In genomic region chr6:1381397-1382330, GRCh38 we compare ENCODE assay signal across 8 cellular contexts. TPM values are rescaled to one million over a fixed set of nuclear protein-coding genes. Genes with fewer than 3 reads are reported as not detected.
DNase-seq lines count a peak whose midpoint lies in the region; TF ChIP-seq lines count a peak whose summit lies in the region.

No MANE protein-coding gene starts in this region.

- no peaks in the 10 kb centered on the region for H3K36me3 Mint-ChIP-seq in neural crest cell (ENCODE audit: low read depth)
- no peaks in the 10 kb centered on the region for H3K36me3 Mint-ChIP-seq in type B pancreatic cell

- H3K4me3 ChIP-seq in GM12865 (ENCODE audit: low read depth, low read length): no peak overlapping the region
- no peak overlapping the region for H3K4me3 ChIP-seq in fibroblast of mammary gland (ENCODE audit: control insufficient read depth, low read depth, low read length)

- H3K27ac Mint-ChIP-seq in neural crest cell (ENCODE audit: unreplicated experiment): no peak overlapping the region
- H3K27ac Mint-ChIP-seq in type B pancreatic cell: no peak overlapping the region

- H3K4me3 Mint-ChIP-seq in neural crest cell: peak overlapping the region; percentile 20
- peak overlapping the region; percentile 42 for H3K4me3 Mint-ChIP-seq in type B pancreatic cell

- peak; percentile 33 for DNase-seq in GM12865 (ENCODE audit: low read depth)
- peak; percentile 39 for DNase-seq in NCI-H226
- DNase-seq in activated T-cell treated with anti-CD3 and anti-CD28 coated beads for 4 hours: peak; percentile 45
- no peak for DNase-seq in fibroblast of mammary gland (ENCODE audit: low read depth)
- DNase-seq in neural crest cell (ENCODE audit: low read depth, low spot score): peak; percentile 82
- DNase-seq in type B pancreatic cell (ENCODE audit: extremely low spot score, unreplicated experiment): peak; percentile 88
- no peak for DNase-seq in NCI-H2107 (lab: John Stamatoyannopoulos, UW)
- DNase-seq in globus pallidus (ENCODE audit: low spot score): no peak

- H3K27me3 Mint-ChIP-seq in neural crest cell (ENCODE audit: low read depth) (peaks cover 94% of the 10 kb centered on the region), type B pancreatic cell (peaks cover 87% of the 10 kb centered on the region)

- TF ChIP-seq CTCF in GM12865 (IDR thresholded peaks at IDR 0.05; ENCODE audit: insufficient read depth, low read depth, low read length, missing control alignments) (peak; percentile 73), fibroblast of mammary gland (conservative IDR thresholded peaks at IDR 0.05; ENCODE audit: control insufficient read depth, insufficient read depth, low read depth, low read length) (peak; percentile 43), neural crest cell (conservative IDR thresholded peaks at IDR 0.05) (peak; percentile 91), type B pancreatic cell (conservative IDR thresholded peaks at IDR 0.05) (peak; percentile 96)

- H3K4me1 Mint-ChIP-seq in neural crest cell (peaks cover 3% of the 10 kb centered on the region), type B pancreatic cell (ENCODE audit: unreplicated experiment) (peaks cover 12% of the 10 kb centered on the region)

- no peaks in the 10 kb centered on the region for H3K9me3 Mint-ChIP-seq in neural crest cell
- no peaks in the 10 kb centered on the region for H3K9me3 Mint-ChIP-seq in type B pancreatic cell

RNA-seq across cellular contexts. Expression of gene FOXF2, which starts 7.7 kb away (rescaled TPM):
- total RNA-seq in neural crest cell: not detected in 2 replicates
- 2.1 and 8.1 TPM in 2 replicates for total RNA-seq in type B pancreatic cell (ENCODE audit: low replicate concordance)

Comparison
In these comparisons a context has a peak if more than half of its experiments do, and no peak if none do; other contexts are left out.
1. DNase-seq: peak in GM12865 (single experiment), NCI-H226 (single experiment), activated T-cell treated with anti-CD3 and anti-CD28 coated beads for 4 hours (single experiment), neural crest cell (single experiment) and type B pancreatic cell (single experiment); none in fibroblast of mammary gland (single experiment), NCI-H2107 (single experiment) and globus pallidus (single experiment).
2. CTCF ChIP-seq: peak in every context shown above with its lines; median percentile 96 in type B pancreatic cell; 91 in neural crest cell; 73 in GM12865; 43 in fibroblast of mammary gland.